8 cellular contexts compared by ENCODE assay signal in the genomic region with DNA sequence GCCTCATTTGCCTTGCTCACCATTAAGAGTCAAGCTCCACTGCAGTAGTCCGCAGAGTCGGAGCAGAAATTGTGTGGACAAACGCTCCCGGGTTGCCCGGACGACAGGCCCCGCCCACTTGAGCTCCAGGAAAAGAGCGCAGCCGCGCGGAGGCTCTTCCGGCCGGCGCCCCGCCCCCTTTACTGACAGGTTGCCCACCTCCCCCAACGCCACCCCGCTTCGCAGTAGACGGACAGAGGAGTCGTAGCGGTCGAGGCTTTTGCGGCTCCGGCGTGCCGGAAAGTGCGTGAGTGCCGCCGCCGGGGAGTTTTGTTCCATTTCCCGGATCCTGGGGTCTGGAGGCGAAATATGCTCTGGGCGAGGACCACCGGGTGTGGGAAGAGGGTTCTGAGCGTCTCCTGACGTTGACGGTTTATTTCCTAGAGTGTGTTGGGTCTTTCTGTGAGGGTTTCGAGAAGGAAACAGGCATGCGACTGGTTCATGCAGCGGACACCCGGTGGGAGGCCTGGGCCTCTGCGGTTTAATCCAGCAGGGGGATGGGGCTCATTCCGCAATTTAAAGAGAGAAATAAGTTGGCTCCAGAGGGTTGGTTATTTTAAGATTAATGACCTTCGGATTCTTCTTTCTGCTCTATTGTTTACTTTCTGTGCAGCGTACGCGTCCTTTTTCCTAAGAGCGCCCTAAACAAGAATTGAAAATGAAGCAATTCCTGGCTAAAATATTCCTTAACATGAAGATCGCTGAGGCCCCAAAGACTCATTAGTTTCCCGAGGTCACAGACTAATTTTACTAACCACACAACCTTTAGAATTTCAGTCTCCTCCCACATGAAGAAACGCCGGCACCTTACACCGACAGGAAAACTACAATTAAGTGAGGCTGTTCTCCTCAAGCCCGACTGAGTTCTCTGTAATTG. TPM values are rescaled to one million over a fixed set of nuclear protein-coding genes. Genes with fewer than 3 reads are reported as not detected.
DNase-seq lines count a peak whose midpoint lies in the region; ATAC-seq and TF ChIP-seq lines count a peak whose summit lies in the region.

A gene with protein sequence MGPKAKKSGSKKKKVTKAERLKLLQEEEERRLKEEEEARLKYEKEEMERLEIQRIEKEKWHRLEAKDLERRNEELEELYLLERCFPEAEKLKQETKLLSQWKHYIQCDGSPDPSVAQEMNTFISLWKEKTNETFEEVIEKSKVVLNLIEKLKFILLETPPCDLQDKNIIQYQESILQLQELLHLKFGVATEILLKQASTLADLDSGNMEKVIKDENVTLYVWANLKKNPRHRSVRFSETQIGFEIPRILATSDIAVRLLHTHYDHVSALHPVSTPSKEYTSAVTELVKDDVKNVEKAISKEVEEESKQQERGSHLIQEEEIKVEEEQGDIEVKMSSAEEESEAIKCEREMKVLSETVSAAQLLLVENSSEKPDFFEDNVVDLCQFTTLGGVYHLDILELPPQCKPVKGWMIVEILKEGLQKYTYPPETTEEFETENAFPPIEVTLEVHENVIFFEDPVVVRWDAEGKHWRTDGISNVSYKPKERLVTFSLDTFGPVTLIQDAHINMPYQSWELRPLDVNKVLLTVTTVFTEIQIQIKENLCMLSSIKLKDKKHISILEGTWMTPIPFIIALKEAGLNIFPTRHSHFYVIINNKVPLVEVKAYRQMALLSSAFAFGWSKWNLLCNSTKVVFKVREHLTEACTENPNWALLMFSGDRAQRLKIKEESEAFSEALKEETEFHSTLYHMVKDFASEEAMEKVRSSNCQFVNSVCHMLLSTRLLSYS (minus strand): TSS at position 105 of the 916 bp plus-strand sequence. CDS start 82 bp downstream, at position 23.
A gene with protein sequence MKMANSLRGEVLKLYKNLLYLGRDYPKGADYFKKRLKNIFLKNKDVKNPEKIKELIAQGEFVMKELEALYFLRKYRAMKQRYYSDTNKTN (plus strand): TSS at position 182 of the 916 bp plus-strand sequence. CDS start 8,720 bp downstream, outside the sequence.

- CTCF ChIA-PET in BJ (lab: Yijun Ruan, JAX): interaction anchor here (0.8 to 1.7 kb wide), 3 partner anchors 46 to 635 kb away, joined by 3 to 10 read pairs (median 4); no protein-coding TSS in a partner anchor

- H3K27ac ChIP-seq in cingulate gyrus (ENCODE audit: low read depth, low read length): peak within 1 kb of the TSS; percentile 90

- ATAC-seq in HG03457 (IDR thresholded peaks at IDR 0.05; ENCODE audit: unreplicated experiment): peak; percentile 78

- peak; percentile 71 for DNase-seq in BJ (ENCODE audit: low read depth)
- peak; percentile 56 for DNase-seq in GM19240 (ENCODE audit: insufficient read length, low spot score)
- DNase-seq in NCI-H524 (lab: John Stamatoyannopoulos, UW): peak; percentile 82 to 93
- peak; percentile 93 to 94 for DNase-seq in activated CD4-positive, alpha-beta T cell treated with anti-CD3 and anti-CD28 coated beads for 4 hours
- DNase-seq in kidney glomerular epithelial cell (lab: John Stamatoyannopoulos, UW): peak; percentile 98
- peak; percentile 89 to 94 for DNase-seq in stimulated activated CD4-positive, alpha-beta T cell treated with anti-CD3 and anti-CD28 coated beads, Interleukin-15, amount 100 ng/mL, for 48 hours (ENCODE audit: low read depth in 2 of 2)

- no peak for TF ChIP-seq CTCF in BJ (IDR thresholded peaks at IDR 0.05; ENCODE audit: insufficient read depth, low read depth, low read length)

- POLR2A ChIA-PET in BJ (lab: Charles Lee): interaction anchor here (0.6 kb wide), 1 partner anchor 127 kb away, joined by 4 read pairs; no protein-coding TSS in a partner anchor

- H3K27me3 ChIP-seq in BJ (ENCODE audit: control insufficient read depth, insufficient read depth, low read length): no peaks in the 10 kb centered on the region

- H3K4me3 ChIP-seq in BJ (ENCODE audit: low read depth, low read length): peak within 1 kb of the TSS; percentile 93

- no peaks in the 10 kb centered on the region for H3K36me3 ChIP-seq in BJ (ENCODE audit: control insufficient read depth, insufficient read depth, low read length)

RNA-seq across cellular contexts. Expression of the first gene that starts in this region (rescaled TPM):
- 0.11 and 0.21 TPM in 2 replicates for polyA plus RNA-seq in BJ (2011; rRNA removed)
- polyA minus RNA-seq in BJ (2011; rRNA and poly(A)+ RNA removed): 0.15 TPM in 1 of 2 replicates, not detected in the other

RNA-seq across cellular contexts. Expression of the second gene that starts in this region (rescaled TPM):
- 6.0 and 13.6 TPM in 2 replicates for polyA plus RNA-seq in BJ (2011; rRNA removed)
- polyA minus RNA-seq in BJ (2011; rRNA and poly(A)+ RNA removed): 2.8 and 3.1 TPM in 2 replicates

Comparison
In these comparisons a context has a peak if more than half of its experiments do, and no peak if none do; other contexts are left out.
1. Peak in every context shown above with its lines: DNase-seq, ATAC-seq, H3K4me3 ChIP-seq and H3K27ac ChIP-seq.